ENCODE assay signal across 13 cellular contexts in genomic region chr13:111178417-111178816, GRCh38.
A peak's percentile ranks its signal among the peaks of the same experiment; 100 is the strongest.
DNase-seq lines count a peak whose midpoint lies in the region; ATAC-seq, FAIRE-seq and TF ChIP-seq lines count a peak whose summit lies in the region.
"Had no signal": no experiment of that assay in that cellular context is flagged by ENCODE, and none has a peak within 500 bp of the region (broad histone marks: within the 10 kb centered on the region; RNA-seq: fewer than 3 reads in every experiment).

No MANE protein-coding gene starts in this region.

- CTCF ChIA-PET in HepG2 (lab: Yijun Ruan, JAX; ENCODE audit: low intra/inter-chr PET ratio, low total read pairs), result no interaction called here

- H3K27me3 ChIP-seq in HepG2 (ENCODE audit: control insufficient read depth in 1 of 2, insufficient read depth in 2 of 2, low read length in 2 of 2) (no peaks in the 10 kb centered on the region), right lobe of liver (no peaks in the 10 kb centered on the region), gastroesophageal sphincter (no peaks in the 10 kb centered on the region)

- no peak overlapping the region for H3K4me3 Mint-ChIP-seq in effector memory CD8-positive, alpha-beta T cell
- H3K4me3 Mint-ChIP-seq in nephron, result no peak overlapping the region
- H3K4me3 Mint-ChIP-seq: GM23338 had no signal

- H3K9me3 Mint-ChIP-seq in effector memory CD8-positive, alpha-beta T cell, result no peaks in the 10 kb centered on the region
- no peaks in the 10 kb centered on the region for H3K9me3 Mint-ChIP-seq in nephron
- H3K9me3 Mint-ChIP-seq: GM23338 had no signal

- H3K4me2 ChIP-seq in HepG2 (ENCODE audit: low read depth, low read length), result no peak overlapping the region
- H3K4me2 ChIP-seq: GM23338 had no signal

- 100% methylated on average over 4 of the region's 4 CpGs for WGBS in HepG2 (ENCODE audit: low lambda C conversion rate)
- WGBS in right lobe of liver (ENCODE audit: insufficient coverage, low coverage, low lambda C conversion rate, missing lambda C conversion rate), result 90% methylated on average over 3 of the region's 4 CpGs
- WGBS in gastroesophageal sphincter (ENCODE audit: low coverage in 1 of 2), 2 donors, result 54 to 63% methylated on average over 3 to 4 of the region's 4 CpGs

- H3K4me3 ChIP-seq in HepG2 (replicated peaks in 1 of 3; ENCODE audit: insufficient read depth in 1 of 3, low read depth in 2 of 3, low read length in 3 of 3), result no peak overlapping the region
- H3K4me3 ChIP-seq in right lobe of liver, result no peak overlapping the region
- no peak overlapping the region for H3K4me3 ChIP-seq in gastroesophageal sphincter
- H3K4me3 ChIP-seq: GM23338 had no signal

- peak overlapping the region; percentile 90 to 97 for H3K27ac Mint-ChIP-seq in effector memory CD8-positive, alpha-beta T cell
- peak overlapping the region; percentile 56 to 76 (median 62) for H3K27ac Mint-ChIP-seq in nephron
- H3K27ac Mint-ChIP-seq: GM23338 had no signal

- intact Hi-C loops in HepG2 (cut with micrococcal nuclease; ENCODE audit: unreplicated experiment), result no loop called here
- intact Hi-C loops in right lobe of liver (cut with DNase I), result no loop called here

- BruUV-seq in HepG2 (replicated peaks; lab: Mats Ljungman, UMichigan), result no TSS peak

- no peak overlapping the region for H3K27ac ChIP-seq in HepG2 (ENCODE audit: extremely low read length, insufficient read depth, low read length)
- no peak overlapping the region for H3K27ac ChIP-seq in right lobe of liver
- H3K27ac ChIP-seq in gastroesophageal sphincter, result peak overlapping the region in 2 of 4 donors; percentile 23 to 70

- POLR2A ChIA-PET in HepG2 (lab: Yijun Ruan, JAX), result no interaction called here

- H3K9ac ChIP-seq in HepG2 (ENCODE audit: insufficient read depth, low read depth, low read length), result no peak overlapping the region

- no peak for DNase-seq in HepG2 (ENCODE audit: low spot score)
- no peak for DNase-seq in right lobe of liver
- no peak for DNase-seq in effector memory CD8-positive, alpha-beta T cell
- DNase-seq in MV-4-11 (lab: John Stamatoyannopoulos, UW), result no peak
- DNase-seq: NCI-H2171; stimulated activated CD4-positive, alpha-beta T cell treated with anti-CD3 and anti-CD28 coated beads, Interleukin-4, amount 100 ng/mL, for 24 hours had no signal

- no peak for FAIRE-seq in HepG2 (lab: Jason Lieb, UNC)

- TF ChIP-seq POLR2A in HepG2 (IDR thresholded peaks at IDR 0.05; ENCODE audit: insufficient read depth in 1 of 2, low read depth in 2 of 2, low read length in 2 of 2) (no peak), right lobe of liver (IDR thresholded peaks at IDR 0.05) (no peak), gastroesophageal sphincter (IDR thresholded peaks at IDR 0.05) (no peak)

- peaks cover 16% of the 10 kb centered on the region; the same call in 1 of the 2 replicates for H4K20me1 ChIP-seq in HepG2 (ENCODE audit: insufficient read depth, low read length)

- H3K36me3 ChIP-seq in HepG2 (replicated peaks in 1 of 2; ENCODE audit: control insufficient read depth in 1 of 2, insufficient read depth in 2 of 2, low read length in 2 of 2) (peaks cover 4 to 8% of the 10 kb centered on the region in 2 experiments; a peak in 4 of 5 replicates), right lobe of liver (no peaks in the 10 kb centered on the region), gastroesophageal sphincter (peaks cover 0 to 14% of the 10 kb centered on the region in 2 donors)

- peaks cover 65 to 68% of the 10 kb centered on the region in 2 donors for H3K4me1 Mint-ChIP-seq in effector memory CD8-positive, alpha-beta T cell (ENCODE audit: low read depth in 2 of 2)
- H3K4me1 Mint-ChIP-seq in nephron, result peaks cover 75% of the 10 kb centered on the region

- TF ChIP-seq RAD21 in HepG2 (CRISPR knock-in tag; IDR thresholded peaks at IDR 0.05), result no peak

- ATAC-seq in HepG2 (no peak), right lobe of liver (no peak), HG03045 (IDR thresholded peaks at IDR 0.05; ENCODE audit: unreplicated experiment) (no peak), gastroesophageal sphincter (no peak), HG02852 (IDR thresholded peaks at IDR 0.05; ENCODE audit: unreplicated experiment) (no peak)
- no peak for ATAC-seq in effector memory CD8-positive, alpha-beta T cell (replicated peaks)
- ATAC-seq: esophagus mucosa, GM23338, SK-N-SH treated with all-trans-retinoic acid at 6 μM for 48 hours had no signal

- TF ChIP-seq CTCF in HepG2 (CRISPR knock-in tag; IDR thresholded peaks at IDR 0.05) (no peak), right lobe of liver (IDR thresholded peaks at IDR 0.05) (no peak), nephron (IDR thresholded peaks at IDR 0.05; ENCODE audit: unreplicated experiment in 3 of 3) (no peak), gastroesophageal sphincter (IDR thresholded peaks at IDR 0.05) (no peak)

- peaks cover 23% of the 10 kb centered on the region for H3K36me3 Mint-ChIP-seq in effector memory CD8-positive, alpha-beta T cell (ENCODE audit: insufficient read depth)
- H3K36me3 Mint-ChIP-seq in nephron (ENCODE audit: low read depth), result peaks cover 30% of the 10 kb centered on the region

- in situ Hi-C loops in HepG2 (cut with HindIII; ENCODE audit: extremely low pct_ligation_motif_present, low pct_unique_long_range_greater_than_20kb), result no loop called here

- TF ChIP-seq EP300 in HepG2 (IDR thresholded peaks at IDR 0.05; ENCODE audit: low read depth in 2 of 2, low read length in 2 of 2) (no peak), HepG2 (CRISPR knock-in tag; IDR thresholded peaks at IDR 0.05; ENCODE audit: borderline replicate concordance) (no peak), gastroesophageal sphincter (IDR thresholded peaks at IDR 0.05) (no peak)

- H3K4me1 ChIP-seq in HepG2 (ENCODE audit: insufficient read depth, low read length), result peaks cover 16% of the 10 kb centered on the region
- H3K4me1 ChIP-seq in right lobe of liver, result peaks cover 0 to 8% (median 0%) of the 10 kb centered on the region in 4 donors
- H3K4me1 ChIP-seq in gastroesophageal sphincter, result peaks cover 0 to 58% (median 9%) of the 10 kb centered on the region in 3 donors

- no peaks in the 10 kb centered on the region for H3K27me3 Mint-ChIP-seq in effector memory CD8-positive, alpha-beta T cell
- H3K27me3 Mint-ChIP-seq in nephron (ENCODE audit: low read depth), result no peaks in the 10 kb centered on the region

- H3K9me3 ChIP-seq in HepG2 (ENCODE audit: low read length) (no peaks in the 10 kb centered on the region), right lobe of liver (no peaks in the 10 kb centered on the region), gastroesophageal sphincter (no peaks in the 10 kb centered on the region)

- no peak overlapping the region for H2AFZ ChIP-seq in HepG2 (ENCODE audit: low read length)
- H2AFZ ChIP-seq: GM23338 had no signal

- H3K79me2 ChIP-seq in HepG2 (ENCODE audit: insufficient read depth, low read length), result peaks cover 88% of the 10 kb centered on the region

TF ChIP-seq in HepG2, 621 proteins besides CTCF, POLR2A, EP300 and RAD21:
- TF ChIP-seq MAFF (IDR thresholded peaks at IDR 0.05; ENCODE audit: low read depth, low read length), result peak; percentile 59
- TF ChIP-seq ZNF160 (CRISPR knock-in tag; IDR thresholded peaks at IDR 0.05), result no peak
- no peak for TF ChIP-seq NBN (conservative IDR thresholded peaks at IDR 0.05)
- TF ChIP-seq ARNTL (CRISPR knock-in tag; IDR thresholded peaks at IDR 0.05), result no peak
- no peak for TF ChIP-seq KDM5B (CRISPR knock-in tag; IDR thresholded peaks at IDR 0.05; ENCODE audit: borderline replicate concordance)
- TF ChIP-seq ZNF556 (CRISPR knock-in tag; IDR thresholded peaks at IDR 0.05; ENCODE audit: borderline replicate concordance), result no peak
- TF ChIP-seq ZNF557 (CRISPR knock-in tag; IDR thresholded peaks at IDR 0.05), result no peak
- TF ChIP-seq MAFK (conservative IDR thresholded peaks at IDR 0.05 in 1 of 2, IDR thresholded peaks at IDR 0.05 in 1 of 2; ENCODE audit: low read length in 2 of 2), result peak; percentile 72 to 86
- TF ChIP-seq HDAC6 (IDR thresholded peaks at IDR 0.05; ENCODE audit: low read depth, low read length), result no peak
- TF ChIP-seq AKNA (CRISPR knock-in tag; IDR thresholded peaks at IDR 0.05; ENCODE audit: borderline replicate concordance), result no peak
- no peak for TF ChIP-seq NR3C1 (CRISPR knock-in tag; IDR thresholded peaks at IDR 0.05)
- no peak for TF ChIP-seq ZNF564 (CRISPR knock-in tag; IDR thresholded peaks at IDR 0.05)
- no peak for TF ChIP-seq SNAPC5 (CRISPR knock-in tag; IDR thresholded peaks at IDR 0.05; ENCODE audit: borderline replicate concordance)
- no peak for TF ChIP-seq RARA (CRISPR knock-in tag; IDR thresholded peaks at IDR 0.05)
